21 cellular contexts compared by ENCODE assay signal in the genomic region with DNA sequence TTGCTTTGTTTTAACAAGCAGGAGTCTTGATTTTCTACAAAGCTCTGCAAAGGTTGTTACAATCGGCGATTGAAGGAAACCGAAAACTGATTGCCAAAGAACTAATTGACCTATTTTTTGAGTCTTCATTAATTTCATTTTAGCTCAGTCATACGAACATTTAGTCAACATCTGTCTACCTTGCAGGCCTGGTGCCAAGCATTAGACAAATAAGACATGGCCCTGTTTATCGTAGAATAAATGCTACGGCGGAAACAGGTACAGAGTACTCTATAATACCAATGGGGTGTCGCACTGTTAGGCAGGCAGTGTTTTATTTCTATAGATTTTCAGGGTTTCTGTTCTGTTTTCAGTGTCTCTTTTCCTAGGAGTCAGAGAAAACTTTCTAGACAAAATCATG.
"Had no signal": no experiment of that assay in that cellular context is flagged by ENCODE, and none has a peak within 500 bp of the region (broad histone marks: within the 10 kb centered on the region; RNA-seq: fewer than 3 reads in every experiment).

No MANE protein-coding gene starts in this region.

- H3K4me3 Mint-ChIP-seq: activated T-cell treated with anti-CD3 and anti-CD28 coated beads, Interleukin-2, amount 50 U/mL, for 72 hours; dendritic cell treated with granulocyte-macrophage colony-stimulating factor and Interleukin-4, amounts not matched to agents 40 ng/mL and 50 ng/mL, for 4 days; mesothelial cell of epicardium; stimulated activated naive B cell treated with anti-CD40 and anti-IgM and Interleukin-4, amounts not matched to agents 10 μg/mL and 1 μg/mL and 100 μg/mL, for 72 hours had no signal

- DNase-seq: activated CD4-positive, alpha-beta T cell treated with anti-CD3 and anti-CD28 coated beads, Interleukin-2, amount 50 U/mL, for 4 hours; activated gamma-delta T cell; activated T-cell treated with anti-CD3 and anti-CD28 coated beads, Interleukin-2, amount 50 U/mL, for 72 hours; cerebellar nuclear complex; effector memory CD4-positive, alpha-beta T cell; foreskin keratinocyte; hippocampal formation; ovary; right lobe of liver; spleen; stimulated activated naive B cell treated with anti-CD40 and anti-IgM and Interleukin-4, amounts not matched to agents 10 μg/mL and 1 μg/mL and 100 μg/mL, for 72 hours; SW 1271; T-helper 2 cell; upper lobe of right lung had no signal

- H3K4me1 ChIP-seq: adrenal gland, foreskin keratinocyte, right lobe of liver had no signal

- H3K27me3 Mint-ChIP-seq: dendritic cell treated with granulocyte-macrophage colony-stimulating factor and Interleukin-4, amounts not matched to agents 40 ng/mL and 50 ng/mL, for 4 days; stimulated activated naive B cell treated with anti-CD40 and anti-IgM and Interleukin-4, amounts not matched to agents 10 μg/mL and 1 μg/mL and 100 μg/mL, for 72 hours had no signal

- H3K27ac ChIP-seq: adrenal gland, foreskin keratinocyte, ovary, right lobe of liver, spleen, thoracic aorta, upper lobe of right lung, VCaP had no signal

- H3K27ac Mint-ChIP-seq: activated T-cell treated with anti-CD3 and anti-CD28 coated beads, Interleukin-2, amount 50 U/mL, for 72 hours; dendritic cell treated with granulocyte-macrophage colony-stimulating factor and Interleukin-4, amounts not matched to agents 40 ng/mL and 50 ng/mL, for 4 days; mesothelial cell of epicardium; stimulated activated naive B cell treated with anti-CD40 and anti-IgM and Interleukin-4, amounts not matched to agents 10 μg/mL and 1 μg/mL and 100 μg/mL, for 72 hours had no signal

- H3K27me3 ChIP-seq: adrenal gland, foreskin keratinocyte, ovary, right lobe of liver, spleen, upper lobe of right lung had no signal

- H3K4me3 ChIP-seq: adrenal gland, lung, ovary, right lobe of liver, spleen, thoracic aorta, upper lobe of right lung had no signal

- H3K36me3 ChIP-seq: adrenal gland, ovary, right lobe of liver, spleen, thoracic aorta, upper lobe of right lung had no signal

- H3K36me3 Mint-ChIP-seq: activated naive CD4-positive, alpha-beta T cell treated with anti-CD3 and anti-CD28 coated beads, Interleukin-2, amount 50 U/mL, for 72 hours; mesothelial cell of epicardium had no signal

- H3K4me1 Mint-ChIP-seq: stimulated activated naive B cell treated with anti-CD40 and anti-IgM and Interleukin-4, amounts not matched to agents 10 μg/mL and 1 μg/mL and 100 μg/mL, for 72 hours had no signal

- H3K9me3 Mint-ChIP-seq: activated naive CD4-positive, alpha-beta T cell treated with anti-CD3 and anti-CD28 coated beads, Interleukin-2, amount 50 U/mL, for 72 hours; activated T-cell treated with anti-CD3 and anti-CD28 coated beads, Interleukin-2, amount 50 U/mL, for 72 hours; dendritic cell treated with granulocyte-macrophage colony-stimulating factor and Interleukin-4, amounts not matched to agents 40 ng/mL and 50 ng/mL, for 4 days; mesothelial cell of epicardium had no signal

- H3K9me3 ChIP-seq: adrenal gland, ovary, right lobe of liver, spleen, thoracic aorta, upper lobe of right lung had no signal

- ATAC-seq: activated naive CD4-positive, alpha-beta T cell treated with anti-CD3 and anti-CD28 coated beads, Interleukin-2, amount 50 U/mL, for 72 hours; activated T-cell treated with anti-CD3 and anti-CD28 coated beads, Interleukin-2, amount 50 U/mL, for 72 hours; foreskin keratinocyte; right lobe of liver; stimulated activated naive B cell treated with anti-CD40 and anti-IgM and Interleukin-4, amounts not matched to agents 10 μg/mL and 1 μg/mL and 100 μg/mL, for 72 hours; upper lobe of right lung had no signal
